11 cellular contexts compared by ENCODE assay signal in the genomic region with DNA sequence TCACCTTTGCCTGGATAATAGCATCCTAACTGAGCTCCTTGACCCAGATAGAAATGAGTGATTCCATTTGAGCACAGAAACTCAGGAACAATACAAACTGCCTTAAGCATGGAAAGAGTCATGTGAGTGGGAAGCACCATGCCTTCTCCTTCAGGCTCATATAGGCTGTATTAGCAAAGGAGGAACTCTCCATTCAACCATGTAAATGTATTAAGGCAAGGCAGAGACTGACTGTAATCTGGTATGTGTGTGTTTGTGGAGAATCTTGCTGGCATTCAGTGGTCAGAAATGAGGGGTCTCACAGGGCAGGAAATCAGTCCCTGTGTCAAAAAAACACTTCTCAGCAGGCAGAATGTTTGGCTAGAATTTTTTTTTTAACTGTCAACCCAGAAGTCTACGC. TPM values are rescaled to one million over a fixed set of nuclear protein-coding genes. Genes with fewer than 3 reads are reported as not detected.
A peak's percentile ranks its signal among the peaks of the same experiment; 100 is the strongest.
DNase-seq lines count a peak whose midpoint lies in the region; ATAC-seq and TF ChIP-seq lines count a peak whose summit lies in the region.
"Had no signal": no experiment of that assay in that cellular context is flagged by ENCODE, and none has a peak within 500 bp of the region (broad histone marks: within the 10 kb centered on the region; RNA-seq: fewer than 3 reads in every experiment).

No MANE protein-coding gene starts in this region.

- intact Hi-C loops in CD14-positive monocyte (cut with micrococcal nuclease): no loop called here

- H3K36me3 ChIP-seq in OCI-LY1 (ENCODE audit: insufficient read depth, low read length): peaks cover 4% of the 10 kb centered on the region

- no peak overlapping the region for H2AFZ ChIP-seq in OCI-LY1 (ENCODE audit: low read length)

- no peak overlapping the region for H3K4me2 ChIP-seq in OCI-LY1 (ENCODE audit: low read length)

- H3K4me1 Mint-ChIP-seq in CD14-positive monocyte: peaks cover 2% of the 10 kb centered on the region
- H3K4me1 Mint-ChIP-seq in effector memory CD8-positive, alpha-beta T cell (ENCODE audit: low read depth in 2 of 2): peaks cover 16 to 42% of the 10 kb centered on the region in 2 donors
- peaks cover 21 to 50% (median 43%) of the 10 kb centered on the region in 4 donors for H3K4me1 Mint-ChIP-seq in naive thymus-derived CD8-positive, alpha-beta T cell

- H3K9me2 ChIP-seq in OCI-LY1 (ENCODE audit: low read depth, low read length): no peaks in the 10 kb centered on the region

- no peaks in the 10 kb centered on the region for H3K27me3 ChIP-seq in OCI-LY1 (ENCODE audit: insufficient read depth, low read length)

- no peaks in the 10 kb centered on the region for H4K20me1 ChIP-seq in OCI-LY1 (ENCODE audit: insufficient read depth, low read length)

- no peak for TF ChIP-seq CTCF in CD14-positive monocyte (IDR thresholded peaks at IDR 0.05)
- no peak for TF ChIP-seq CTCF in OCI-LY1 (IDR thresholded peaks at IDR 0.05; ENCODE audit: low read length)

- H3F3A ChIP-seq in OCI-LY1 (ENCODE audit: insufficient read depth, low read length): no peaks in the 10 kb centered on the region

- peaks cover 0 to 9% (median 4%) of the 10 kb centered on the region in 7 donors for H3K9me3 Mint-ChIP-seq in CD14-positive monocyte
- H3K9me3 Mint-ChIP-seq in effector memory CD8-positive, alpha-beta T cell: no peaks in the 10 kb centered on the region
- H3K9me3 Mint-ChIP-seq in naive thymus-derived CD8-positive, alpha-beta T cell: peaks cover 0 to 7% (median 0%) of the 10 kb centered on the region in 9 donors

- H3K36me3 Mint-ChIP-seq in CD14-positive monocyte: peaks cover 8 to 11% of the 10 kb centered on the region in 2 donors
- H3K36me3 Mint-ChIP-seq in effector memory CD8-positive, alpha-beta T cell (ENCODE audit: insufficient read depth): peaks cover 3% of the 10 kb centered on the region
- peaks cover 0 to 5% (median 3%) of the 10 kb centered on the region in 3 donors for H3K36me3 Mint-ChIP-seq in naive thymus-derived CD8-positive, alpha-beta T cell

- H3K27me3 Mint-ChIP-seq in CD14-positive monocyte (ENCODE audit: low read depth in 3 of 3): peaks cover 0 to 3% (median 0%) of the 10 kb centered on the region in 3 donors
- H3K27me3 Mint-ChIP-seq in effector memory CD8-positive, alpha-beta T cell: no peaks in the 10 kb centered on the region
- H3K27me3 Mint-ChIP-seq in naive thymus-derived CD8-positive, alpha-beta T cell: no peaks in the 10 kb centered on the region

- peaks cover 8% of the 10 kb centered on the region for H3K9me3 ChIP-seq in OCI-LY1 (ENCODE audit: low read length)

- no peak overlapping the region for H3K4me3 Mint-ChIP-seq in CD14-positive monocyte
- no peak overlapping the region for H3K4me3 Mint-ChIP-seq in effector memory CD8-positive, alpha-beta T cell
- H3K4me3 Mint-ChIP-seq in naive thymus-derived CD8-positive, alpha-beta T cell: peak overlapping the region in 2 of 10 donors; percentile 16 to 32

- H3K79me2 ChIP-seq in OCI-LY1 (ENCODE audit: insufficient read depth, low read length): peaks cover 86% of the 10 kb centered on the region

- no peak overlapping the region for H3K9ac ChIP-seq in OCI-LY1 (ENCODE audit: low read length)

- H3K4me1 ChIP-seq in OCI-LY1 (ENCODE audit: insufficient read depth, low read length, severe bottlenecking): peaks cover 40% of the 10 kb centered on the region

- no peak for ATAC-seq in effector memory CD8-positive, alpha-beta T cell (replicated peaks)
- no peak for ATAC-seq in naive thymus-derived CD8-positive, alpha-beta T cell

- peak overlapping the region; percentile 17 for H3K27ac ChIP-seq in OCI-LY1 (ENCODE audit: low read depth, low read length, poor library complexity, severe bottlenecking)

- DNase-seq in CD14-positive monocyte (ENCODE audit: low spot score) (no peak), NCI-H2081 (lab: John Stamatoyannopoulos, UW) (no peak)
- DNase-seq in effector memory CD8-positive, alpha-beta T cell: no peak
- no peak for DNase-seq in naive thymus-derived CD8-positive, alpha-beta T cell
- no peak for DNase-seq in activated CD8-positive, alpha-beta memory T cell treated with anti-CD3 and anti-CD28 coated beads, Interleukin-2, amount 50 U/mL, for 4 hours
- no peak for DNase-seq in activated CD4-positive, CD25-positive, alpha-beta regulatory T cell (lab: John Stamatoyannopoulos, UW)
- DNase-seq: AML-193, NCI-H187 treated with DMSO at 0.1 percent for 48 hours, NCI-H524, SIG-M5 had no signal

- H3K27ac Mint-ChIP-seq in CD14-positive monocyte: peak overlapping the region in 4 of 7 donors; percentile 15 to 45 (median 34)
- H3K27ac Mint-ChIP-seq in effector memory CD8-positive, alpha-beta T cell: peak overlapping the region; percentile 39 to 59
- peak overlapping the region in 8 of 10 donors; percentile 0 to 70 (median 52) for H3K27ac Mint-ChIP-seq in naive thymus-derived CD8-positive, alpha-beta T cell

- POLR2A ChIA-PET in naive thymus-derived CD8-positive, alpha-beta T cell (lab: Charles Lee): interaction anchor here (0.9 to 5.8 kb wide), 6 partner anchors 8 to 59 kb away, joined by 3 to 37 read pairs (median 4); no protein-coding TSS in a partner anchor

- H3K4me3 ChIP-seq in OCI-LY1 (ENCODE audit: low read depth, low read length, poor library complexity, severe bottlenecking): no peak overlapping the region

RNA-seq across cellular contexts. Expression of gene COA1, which starts 40.2 kb away (rescaled TPM):
- polyA plus RNA-seq in CD14-positive monocyte: 10 to 100 TPM; 56.2 to 57.8 TPM
- 100 to 1,000 TPM; 215 to 219 TPM for total RNA-seq in naive thymus-derived CD8-positive, alpha-beta T cell
- 100 to 1,000 TPM; 102 to 121 (median 104) TPM for polyA plus RNA-seq in naive thymus-derived CD8-positive, alpha-beta T cell
